In the genomic region with DNA sequence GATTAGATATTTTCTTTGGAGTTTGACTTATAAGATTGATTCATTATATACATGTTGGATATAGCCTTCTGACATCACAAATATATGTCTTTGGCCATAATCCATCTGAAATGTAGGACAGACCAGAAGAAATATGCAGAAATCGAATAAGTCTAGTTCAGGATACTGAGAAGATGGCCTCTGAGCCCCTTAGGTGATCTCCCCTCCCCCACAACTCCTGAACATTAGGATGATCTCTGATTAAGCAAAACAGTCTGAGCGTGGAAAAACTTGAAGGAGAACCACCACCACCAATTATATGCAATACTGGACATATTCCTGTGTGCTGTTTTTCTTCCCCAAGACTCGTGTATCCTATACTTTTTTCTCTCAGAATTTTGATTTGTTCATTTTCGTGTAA, we compare ENCODE assay signal across 10 cellular contexts. TPM values are rescaled to one million over a fixed set of nuclear protein-coding genes. Genes with fewer than 3 reads are reported as not detected.
DNase-seq lines count a peak whose midpoint lies in the region; ATAC-seq and TF ChIP-seq lines count a peak whose summit lies in the region.
"Had no signal": no experiment of that assay in that cellular context is flagged by ENCODE, and none has a peak within 500 bp of the region (broad histone marks: within the 10 kb centered on the region; RNA-seq: fewer than 3 reads in every experiment).

No MANE protein-coding gene starts in this region.

- intact Hi-C loops in MCF 10A (cut with micrococcal nuclease), result no loop called here

- peaks cover 70 to 83% (median 78%) of the 10 kb centered on the region in 3 donors for H3K4me1 Mint-ChIP-seq in CD8-positive, alpha-beta memory T cell
- peaks cover 54 to 60% (median 59%) of the 10 kb centered on the region in 3 donors for H3K4me1 Mint-ChIP-seq in IgD-negative memory B cell
- H3K4me1 Mint-ChIP-seq in MCF 10A (ENCODE audit: insufficient read depth, unreplicated experiment), result peaks cover 44% of the 10 kb centered on the region
- peaks cover 63% of the 10 kb centered on the region for H3K4me1 Mint-ChIP-seq in nephron

- H3K27me3 Mint-ChIP-seq in CD8-positive, alpha-beta memory T cell, result peaks cover 0 to 4% of the 10 kb centered on the region in 2 donors
- H3K27me3 Mint-ChIP-seq in IgD-negative memory B cell (no peaks in the 10 kb centered on the region), MCF 10A (ENCODE audit: insufficient read depth, unreplicated experiment) (no peaks in the 10 kb centered on the region), nephron (ENCODE audit: low read depth) (no peaks in the 10 kb centered on the region)

- H3K27ac ChIP-seq in CD8-positive, alpha-beta memory T cell (ENCODE audit: low read depth, low read length), result peak overlapping the region; percentile 2

- no peak for DNase-seq in CD8-positive, alpha-beta memory T cell
- DNase-seq in MCF 10A (ENCODE audit: unreplicated experiment) (no peak), DMS153 treated with DMSO at 0.1 percent for 48 hours (lab: John Stamatoyannopoulos, UW; ENCODE audit: unreplicated experiment) (no peak), AML-193 (lab: John Stamatoyannopoulos, UW) (no peak)
- DNase-seq: activated naive CD4-positive, alpha-beta T cell treated with Interleukin-2 at 50 U/mL for 16 hours; NCI-H1105 had no signal

- POLR2A ChIA-PET in CD8-positive, alpha-beta memory T cell (lab: Charles Lee), result interaction anchor here (0.6 kb wide), 1 partner anchor 37 kb away, joined by 3 read pairs; no protein-coding TSS in a partner anchor
- POLR2A ChIA-PET in MCF 10A (lab: Yijun Ruan, JAX), result interaction anchor here (0.6 to 12.5 kb wide), 10 partner anchors 10 to 586 kb away, joined by 3 to 452 read pairs (median 6); a partner anchor contains a TSS

- peaks cover 0 to 26% (median 0%) of the 10 kb centered on the region in 3 donors for H3K36me3 Mint-ChIP-seq in CD8-positive, alpha-beta memory T cell
- H3K36me3 Mint-ChIP-seq in IgD-negative memory B cell (peaks cover 4% of the 10 kb centered on the region), MCF 10A (ENCODE audit: insufficient read depth, unreplicated experiment) (peaks cover 16% of the 10 kb centered on the region), nephron (ENCODE audit: low read depth) (peaks cover 3% of the 10 kb centered on the region)

- H3K9me3 ChIP-seq in CD8-positive, alpha-beta memory T cell (ENCODE audit: low read length), result no peaks in the 10 kb centered on the region

- no TSS peak for BruUV-seq in MCF 10A (replicated peaks; lab: Mats Ljungman, UMichigan)

- no peaks in the 10 kb centered on the region for H3K27me3 ChIP-seq in CD8-positive, alpha-beta memory T cell (ENCODE audit: insufficient read depth, low read length, poor library complexity, severe bottlenecking)

- H3K4me1 ChIP-seq in CD8-positive, alpha-beta memory T cell (ENCODE audit: insufficient read depth, low read length), result peaks cover 66% of the 10 kb centered on the region

- H3K27ac Mint-ChIP-seq in CD8-positive, alpha-beta memory T cell, result peak overlapping the region; percentile 6 to 97 (median 58)
- H3K27ac Mint-ChIP-seq in IgD-negative memory B cell (peak overlapping the region in 1 of 3 donors; percentile 67), MCF 10A (ENCODE audit: low read depth, unreplicated experiment) (peak overlapping the region; percentile 92), nephron (peak overlapping the region; percentile 76 to 99 (median 99))

- CTCF ChIA-PET in CD8-positive, alpha-beta memory T cell (lab: Charles Lee), result no interaction called here
- CTCF ChIA-PET in MCF 10A (lab: Yijun Ruan, JAX), result no interaction called here

- ATAC-seq in GM18511 (IDR thresholded peaks at IDR 0.05; ENCODE audit: unreplicated experiment) (no peak), HG02970 (IDR thresholded peaks at IDR 0.05; ENCODE audit: low FRiP score, unreplicated experiment) (no peak)

- no peaks in the 10 kb centered on the region for H3K36me3 ChIP-seq in CD8-positive, alpha-beta memory T cell (ENCODE audit: insufficient read depth, low read length)

- no peak overlapping the region for H3K4me3 ChIP-seq in CD8-positive, alpha-beta memory T cell (ENCODE audit: low read length)

- H3K4me3 Mint-ChIP-seq in CD8-positive, alpha-beta memory T cell, result peak overlapping the region; percentile 24 to 93 (median 52)
- H3K4me3 Mint-ChIP-seq in IgD-negative memory B cell (peak overlapping the region in 3 of 4 donors; percentile 78 to 100 (median 97)), MCF 10A (ENCODE audit: unreplicated experiment) (peak overlapping the region; percentile 81), nephron (peak overlapping the region; percentile 97 to 100 (median 97))

- no peak for TF ChIP-seq CTCF in MCF 10A (IDR thresholded peaks at IDR 0.05; ENCODE audit: unreplicated experiment)
- no peak for TF ChIP-seq CTCF in nephron (IDR thresholded peaks at IDR 0.05; ENCODE audit: unreplicated experiment in 3 of 3)

- peaks cover 0 to 4% (median 0%) of the 10 kb centered on the region in 5 donors for H3K9me3 Mint-ChIP-seq in CD8-positive, alpha-beta memory T cell
- H3K9me3 Mint-ChIP-seq in IgD-negative memory B cell, result no peaks in the 10 kb centered on the region
- no peaks in the 10 kb centered on the region for H3K9me3 Mint-ChIP-seq in MCF 10A (ENCODE audit: unreplicated experiment)
- no peaks in the 10 kb centered on the region for H3K9me3 Mint-ChIP-seq in nephron

RNA-seq across cellular contexts. Expression of a gene that starts 3.2 kb away (rescaled TPM):
- total RNA-seq in CD8-positive, alpha-beta memory T cell, result 10 to 100 TPM; 89.8 to 97.2 TPM
- polyA plus RNA-seq in CD8-positive, alpha-beta memory T cell, result 40.0 TPM
- 57.3 TPM for polyA plus RNA-seq in IgD-negative memory B cell
- 149 TPM in 2 replicates for total RNA-seq in MCF 10A (2022)

RNA-seq across cellular contexts. Expression of a gene that starts 37.8 kb away (rescaled TPM):
- 10 to 100 TPM; 58.4 to 58.5 TPM for total RNA-seq in CD8-positive, alpha-beta memory T cell
- polyA plus RNA-seq in CD8-positive, alpha-beta memory T cell, result 19.5 TPM
- 17.9 TPM for polyA plus RNA-seq in IgD-negative memory B cell
- 53.4 and 63.0 TPM in 2 replicates for total RNA-seq in MCF 10A (2022)
